Comparison of ENCODE assay signal across 10 cellular contexts in the genomic region with DNA sequence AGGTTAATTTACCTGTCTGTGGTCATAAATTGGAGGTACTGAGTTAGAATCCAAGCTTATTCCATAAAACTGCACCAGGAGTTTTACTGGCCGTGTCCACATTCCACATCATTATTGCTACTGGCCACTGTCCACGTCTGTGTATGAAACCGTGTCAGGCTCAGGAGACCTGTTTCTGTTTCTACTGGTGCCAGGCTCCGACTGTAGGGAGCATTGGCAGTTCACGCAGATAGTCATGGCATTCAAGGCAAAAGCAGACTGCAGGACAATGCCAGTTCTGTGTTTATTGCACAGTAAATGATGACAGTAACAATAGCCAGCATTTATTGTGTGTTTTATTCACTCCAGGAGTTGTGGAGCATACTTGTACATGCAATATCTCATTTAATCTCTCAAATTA. TPM values are rescaled to one million over a fixed set of nuclear protein-coding genes. Genes with fewer than 3 reads are reported as not detected.
DNase-seq lines count a peak whose midpoint lies in the region; ATAC-seq, FAIRE-seq and TF ChIP-seq lines count a peak whose summit lies in the region.
"Had no signal": no experiment of that assay in that cellular context is flagged by ENCODE, and none has a peak within 500 bp of the region (broad histone marks: within the 10 kb centered on the region; RNA-seq: fewer than 3 reads in every experiment).

No MANE protein-coding gene starts in this region.

- H3K27me3 ChIP-seq in PC-9 (ENCODE audit: insufficient read depth, low read depth) (no peaks in the 10 kb centered on the region), tibial nerve (no peaks in the 10 kb centered on the region)

- WGBS in tibial nerve, 2 donors: 10 to 17% methylated on average over 5 of the region's 5 CpGs

- H3K36me3 Mint-ChIP-seq in memory B cell: peaks cover 2% of the 10 kb centered on the region

- TF ChIP-seq POLR2A in tibial nerve (IDR thresholded peaks at IDR 0.05): no peak

- no peaks in the 10 kb centered on the region; the same call in 1 of the 2 replicates for H3K9me2 ChIP-seq in PC-9 (ENCODE audit: insufficient read depth)

- TF ChIP-seq EP300 in tibial nerve (IDR thresholded peaks at IDR 0.05): peak in 1 of 2 donors; percentile 28

- no peak overlapping the region for H2AFZ ChIP-seq in PC-9

- peaks cover 47% of the 10 kb centered on the region for H3K4me1 Mint-ChIP-seq in memory B cell

- peaks cover 82% of the 10 kb centered on the region for H3K79me2 ChIP-seq in PC-9 (ENCODE audit: low read depth)

- H3K9me3 Mint-ChIP-seq in memory B cell: no peaks in the 10 kb centered on the region

- TF ChIP-seq CTCF in PC-9 (conservative IDR thresholded peaks at IDR 0.05): no peak
- TF ChIP-seq CTCF in coronary artery (IDR thresholded peaks at IDR 0.05): no peak
- no peak for TF ChIP-seq CTCF in D721Med (IDR thresholded peaks at IDR 0.05; ENCODE audit: insufficient read depth, missing control alignments)
- no peak for TF ChIP-seq CTCF in tibial nerve (IDR thresholded peaks at IDR 0.05)

- no peaks in the 10 kb centered on the region for H3K27me3 Mint-ChIP-seq in memory B cell

- H3K9me3 ChIP-seq in PC-9 (ENCODE audit: insufficient read depth, low read depth): no peaks in the 10 kb centered on the region
- no peaks in the 10 kb centered on the region for H3K9me3 ChIP-seq in tibial nerve

- peaks cover 17% of the 10 kb centered on the region for H4K20me1 ChIP-seq in PC-9 (ENCODE audit: insufficient read depth)

- peaks cover 59% of the 10 kb centered on the region for H3F3A ChIP-seq in PC-9 (ENCODE audit: insufficient read depth, low read depth)

- FAIRE-seq in D721Med (lab: Jason Lieb, UNC): no peak
- FAIRE-seq: HTR-8/SVneo had no signal

- ATAC-seq in memory B cell (ENCODE audit: low read depth): no peak
- ATAC-seq: activated CD8-positive, alpha-beta T cell treated with anti-CD3 and anti-CD28 coated beads, Interleukin-2, amount 10 ng/mL, durations not matched to agents 7 days and 5 days had no signal

- POLR2A ChIA-PET in PC-9 (lab: Charles Lee; ENCODE audit: unreplicated experiment): no interaction called here

- H3K4me3 Mint-ChIP-seq in memory B cell: no peak overlapping the region
- H3K4me3 Mint-ChIP-seq: activated CD8-positive, alpha-beta T cell treated with anti-CD3 and anti-CD28 coated beads, Interleukin-2, amount 10 ng/mL, durations not matched to agents 7 days and 5 days had no signal

- H3K27ac Mint-ChIP-seq in memory B cell: peak overlapping the region; percentile 87
- H3K27ac Mint-ChIP-seq: activated CD8-positive, alpha-beta T cell treated with anti-CD3 and anti-CD28 coated beads, Interleukin-2, amount 10 ng/mL, durations not matched to agents 7 days and 5 days had no signal

- H3K4me3 ChIP-seq in PC-9 (no peak overlapping the region), coronary artery (peak overlapping the region; percentile 42), tibial nerve (no peak overlapping the region)

- CTCF ChIA-PET in PC-9 (lab: Charles Lee): no interaction called here

- no peaks in the 10 kb centered on the region for H3K36me3 ChIP-seq in PC-9 (ENCODE audit: low read depth)
- no peaks in the 10 kb centered on the region for H3K36me3 ChIP-seq in tibial nerve

- H3K4me1 ChIP-seq in PC-9 (replicated peaks; ENCODE audit: insufficient read depth) (peaks cover 40% of the 10 kb centered on the region), tibial nerve (peaks cover 0 to 79% (median 57%) of the 10 kb centered on the region in 4 donors)

- H3K27ac ChIP-seq in PC-9: peak overlapping the region; percentile 21; the same call in 1 of the 2 replicates
- H3K27ac ChIP-seq in coronary artery: peak overlapping the region in 1 of 2 donors; percentile 35
- H3K27ac ChIP-seq in substantia nigra (ENCODE audit: low read depth, low read length, poor library complexity, severe bottlenecking): peak overlapping the region; percentile 91
- peak overlapping the region in 2 of 4 donors; percentile 78 to 83 for H3K27ac ChIP-seq in tibial nerve

- intact Hi-C loops in PC-9 (cut with micrococcal nuclease; ENCODE audit: unreplicated experiment): no loop called here

- 0 out of 2 replicates have a peak overlapping the region, but pooled peaks have one; percentile 23 for H3K4me2 ChIP-seq in PC-9

- no TSS peak for BruUV-seq in PC-9 (replicated peaks; lab: Mats Ljungman, UMichigan)

- DNase-seq in PC-9 (no peak), coronary artery (ENCODE audit: low spot score) (no peak), memory B cell (ENCODE audit: low spot score in 2 of 2) (no peak), substantia nigra (lab: John Stamatoyannopoulos, UW) (peak in 37 of 49 donors; percentile 25 to 87 (median 61)), D721Med (ENCODE audit: insufficient read length, low spot score) (no peak), tibial nerve (ENCODE audit: low spot score in 2 of 2) (no peak), NCI-H2107 (lab: John Stamatoyannopoulos, UW) (no peak)
- no peak for DNase-seq in stimulated activated CD4-positive, alpha-beta T cell treated with anti-CD3 and anti-CD28 coated beads, Interleukin-15, amount 100 ng/mL, for 24 hours
- DNase-seq: activated CD8-positive, alpha-beta T cell treated with anti-CD3 and anti-CD28 coated beads, Interleukin-2, amount 10 ng/mL, durations not matched to agents 7 days and 5 days had no signal

RNA-seq across cellular contexts. Expression of gene MAP4K4, which starts 55.2 kb away (rescaled TPM):
- 100 and 129 TPM in 2 replicates for total RNA-seq in PC-9 (2021)
- total RNA-seq in tibial nerve: 10 to 100 TPM; 78.0 to 85.7 (median 84.4) TPM

Comparison
In these comparisons a context has a peak if more than half of its experiments do, and no peak if none do; other contexts are left out.
1. DNase-seq: peak in substantia nigra (37 of 49); none in PC-9 (0 of 2), coronary artery (single experiment), memory B cell (0 of 2), D721Med (single experiment), stimulated activated CD4-positive, alpha-beta T cell treated with anti-CD3 and anti-CD28 coated beads, Interleukin-15, amount 100 ng/mL, for 24 hours (single experiment), tibial nerve (0 of 2) and NCI-H2107 (single experiment).